In genomic region chr5:107365355-107366109, GRCh38 we compare ENCODE assay signal across 9 cellular contexts.
DNase-seq lines count a peak whose midpoint lies in the region; ATAC-seq, FAIRE-seq and TF ChIP-seq lines count a peak whose summit lies in the region.
"Had no signal": no experiment of that assay in that cellular context is flagged by ENCODE, and none has a peak within 500 bp of the region (broad histone marks: within the 10 kb centered on the region; RNA-seq: fewer than 3 reads in every experiment).

No MANE protein-coding gene starts in this region.

- no peaks in the 10 kb centered on the region for H3K9me3 Mint-ChIP-seq in endodermal cell

- ATAC-seq in GM21390 (IDR thresholded peaks at IDR 0.05; ENCODE audit: unreplicated experiment) = peak; percentile 65

- no peaks in the 10 kb centered on the region for H3K27me3 ChIP-seq in endodermal cell (ENCODE audit: control insufficient read depth, insufficient read depth, low read length, poor library complexity, severe bottlenecking)

- peak overlapping the region; percentile 1 for H3K27ac Mint-ChIP-seq in endodermal cell
- H3K27ac Mint-ChIP-seq: CD4-positive, CD25-positive, alpha-beta regulatory T cell had no signal

- H3K36me3 Mint-ChIP-seq in endodermal cell (ENCODE audit: low read depth) = no peaks in the 10 kb centered on the region
- H3K36me3 Mint-ChIP-seq: CD4-positive, CD25-positive, alpha-beta regulatory T cell had no signal

- H3K4me1 ChIP-seq in endodermal cell (ENCODE audit: control insufficient read depth, insufficient read depth, low read length) = peaks cover 14% of the 10 kb centered on the region

- H3K36me3 ChIP-seq in endodermal cell (ENCODE audit: control insufficient read depth, insufficient read depth, low read length) = no peaks in the 10 kb centered on the region

- DNase-seq in AML-193 (lab: John Stamatoyannopoulos, UW) (peak; percentile 40 to 65), M059J (ENCODE audit: low read depth) (peak; percentile 36), endodermal cell (peak; percentile 69), urothelium cell line (ENCODE audit: low spot score) (no peak), foreskin melanocyte (no peak), hypothalamus (lab: John Stamatoyannopoulos, UW) (no peak)
- no peak for DNase-seq in stimulated activated naive CD4-positive, alpha-beta T cell (lab: John Stamatoyannopoulos, UW)
- DNase-seq: CD4-positive, CD25-positive, alpha-beta regulatory T cell had no signal

- H3K4me3 ChIP-seq in endodermal cell (ENCODE audit: low read length) = no peak overlapping the region

- no peak overlapping the region for H3K9ac ChIP-seq in endodermal cell (ENCODE audit: extremely low read depth, low read length, poor library complexity, severe bottlenecking)

- peak; percentile 41 for TF ChIP-seq CTCF in endodermal cell (conservative IDR thresholded peaks at IDR 0.05)

- no peak for FAIRE-seq in urothelium cell line (lab: Jason Lieb, UNC)

- peaks cover 36% of the 10 kb centered on the region for H3K4me1 Mint-ChIP-seq in endodermal cell
- H3K4me1 Mint-ChIP-seq: CD4-positive, CD25-positive, alpha-beta regulatory T cell had no signal

- WGBS in endodermal cell (ENCODE audit: insufficient coverage in 1 of 2, insufficient read length in 1 of 2), 2 experiments = 81 to 89% methylated on average over 7 to 10 of the region's 10 CpGs

- peak overlapping the region; percentile 87 for H3K27ac ChIP-seq in endodermal cell (ENCODE audit: low read depth, low read length)

- H3K4me3 Mint-ChIP-seq in endodermal cell = no peak overlapping the region
- H3K4me3 Mint-ChIP-seq: CD4-positive, CD25-positive, alpha-beta regulatory T cell had no signal

- no peaks in the 10 kb centered on the region for H3K9me3 ChIP-seq in endodermal cell (ENCODE audit: control insufficient read depth, low read length)

- H3K27me3 Mint-ChIP-seq in endodermal cell (ENCODE audit: insufficient read depth) = no peaks in the 10 kb centered on the region
- H3K27me3 Mint-ChIP-seq: CD4-positive, CD25-positive, alpha-beta regulatory T cell had no signal

Comparison
In these comparisons a context has a peak if more than half of its experiments do, and no peak if none do; other contexts are left out.
1. DNase-seq: peak in AML-193 (2 of 2), M059J (single experiment) and endodermal cell (single experiment); none in urothelium cell line (single experiment), foreskin melanocyte (single experiment), hypothalamus (0 of 51) and stimulated activated naive CD4-positive, alpha-beta T cell (0 of 6).